In the genomic region with DNA sequence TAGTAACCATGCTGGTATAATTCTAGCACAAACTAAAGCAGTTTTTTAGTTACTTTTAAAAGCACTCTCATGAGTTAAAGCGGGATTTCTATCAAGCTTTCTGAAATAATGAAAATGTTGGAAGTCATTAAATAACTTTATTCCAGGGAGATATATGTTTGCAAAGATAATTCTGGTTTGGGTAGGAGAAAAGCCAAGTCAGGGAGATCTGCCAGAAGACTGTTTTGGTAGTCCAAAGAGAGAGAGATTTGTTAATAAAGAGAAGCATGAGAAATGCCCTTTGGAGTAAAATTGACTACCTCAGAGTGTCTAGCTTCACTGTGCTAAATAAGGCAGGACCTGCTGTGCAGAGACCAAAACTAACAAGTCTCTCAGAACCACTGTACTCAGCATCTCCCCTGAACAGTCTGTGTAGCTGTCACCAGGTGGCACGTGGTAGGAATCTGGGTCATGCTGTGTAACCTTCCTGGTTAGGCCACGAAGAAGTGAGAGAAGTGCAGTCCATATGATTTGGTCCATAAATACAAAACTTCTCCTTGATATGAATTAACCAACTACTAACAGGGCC, we compare ENCODE assay signal across 8 cellular contexts. TPM values are rescaled to one million over a fixed set of nuclear protein-coding genes. Genes with fewer than 3 reads are reported as not detected.
DNase-seq lines count a peak whose midpoint lies in the region; ATAC-seq, FAIRE-seq and TF ChIP-seq lines count a peak whose summit lies in the region.

No MANE protein-coding gene starts in this region.

- peak; percentile 21 for FAIRE-seq in endothelial cell of umbilical vein (lab: Jason Lieb, UNC)

- peak; percentile 82 for ATAC-seq in HG02870 (IDR thresholded peaks at IDR 0.05; ENCODE audit: unreplicated experiment)

- no peak overlapping the region for H3K4me3 Mint-ChIP-seq in activated T-cell treated with anti-CD3 and anti-CD28 coated beads, Interleukin-2, amount 50 U/mL, for 24 hours

- H3K4me1 ChIP-seq in endothelial cell of umbilical vein (ENCODE audit: control insufficient read depth, extremely low read depth, insufficient read depth, low read length) = peaks cover 15% of the 10 kb centered on the region
- peaks cover 20% of the 10 kb centered on the region for H3K4me1 ChIP-seq in osteoblast (ENCODE audit: insufficient read depth, low read length)
- peaks cover 3% of the 10 kb centered on the region for H3K4me1 ChIP-seq in ovary (ENCODE audit: insufficient read depth)

- H3K27ac Mint-ChIP-seq in activated T-cell treated with anti-CD3 and anti-CD28 coated beads, Interleukin-2, amount 50 U/mL, for 24 hours = peak overlapping the region; percentile 75

- dilution Hi-C loops in endothelial cell of umbilical vein (cut with MboI; ENCODE audit: extremely low pct_ligation_motif_present, low sequenced_read_pairs) = no loop called here

- H4K20me1 ChIP-seq in endothelial cell of umbilical vein (replicated peaks; ENCODE audit: control insufficient read depth, extremely low read depth, insufficient read depth, low read length) = no peaks in the 10 kb centered on the region
- H4K20me1 ChIP-seq in osteoblast (ENCODE audit: insufficient read depth, low read length) = no peaks in the 10 kb centered on the region

- H3K9me3 ChIP-seq in endothelial cell of umbilical vein (replicated peaks; ENCODE audit: control insufficient read depth, insufficient read depth, low read length) = no peaks in the 10 kb centered on the region
- no peaks in the 10 kb centered on the region for H3K9me3 ChIP-seq in osteoblast (ENCODE audit: low read depth, low read length)
- H3K9me3 ChIP-seq in ovary = no peaks in the 10 kb centered on the region

- H3K4me1 Mint-ChIP-seq in activated T-cell treated with anti-CD3 and anti-CD28 coated beads, Interleukin-2, amount 50 U/mL, for 24 hours (ENCODE audit: low read depth) = peaks cover 15% of the 10 kb centered on the region

- CTCF ChIA-PET in endothelial cell of umbilical vein (lab: Charles Lee) = interaction anchor here (0.7 to 1.9 kb wide), 8 partner anchors 8 to 712 kb away, joined by 3 to 9 read pairs (median 4); a partner anchor contains a TSS

- H3K27ac ChIP-seq in endothelial cell of umbilical vein (ENCODE audit: insufficient read depth, low read depth, low read length) (peak overlapping the region; percentile 87), osteoblast (ENCODE audit: low read depth, low read length) (peak overlapping the region; percentile 51), ovary (peak overlapping the region in 1 of 2 donors; percentile 36)

- TF ChIP-seq CTCF in endothelial cell of umbilical vein (IDR thresholded peaks at IDR 0.05; ENCODE audit: extremely low read depth in 1 of 2, insufficient read depth in 1 of 2, low read depth in 1 of 2, low read length in 2 of 2) (no peak), osteoblast (IDR thresholded peaks at IDR 0.05; ENCODE audit: extremely low read depth, low read depth, low read length) (no peak), ovary (IDR thresholded peaks at IDR 0.05) (no peak)

- no peaks in the 10 kb centered on the region for H3K9me3 Mint-ChIP-seq in activated T-cell treated with anti-CD3 and anti-CD28 coated beads, Interleukin-2, amount 50 U/mL, for 24 hours

- H3K79me2 ChIP-seq in endothelial cell of umbilical vein (ENCODE audit: control insufficient read depth, insufficient read depth, low read length) (no peaks in the 10 kb centered on the region), osteoblast (ENCODE audit: insufficient read depth, low read length) (no peaks in the 10 kb centered on the region)

- no TSS peak for BruUV-seq in endothelial cell of umbilical vein (replicated peaks; lab: Mats Ljungman, UMichigan)

- H3K36me3 ChIP-seq in endothelial cell of umbilical vein (ENCODE audit: control insufficient read depth in 2 of 2, extremely low read depth in 1 of 2, insufficient read depth in 2 of 2, low read length in 2 of 2) = no peaks in the 10 kb centered on the region
- no peaks in the 10 kb centered on the region for H3K36me3 ChIP-seq in osteoblast (ENCODE audit: insufficient read depth, low read length)
- H3K36me3 ChIP-seq in ovary = no peaks in the 10 kb centered on the region

- TF ChIP-seq EP300 in ovary (IDR thresholded peaks at IDR 0.05) = no peak

- POLR2A ChIA-PET in endothelial cell of umbilical vein (lab: Charles Lee) = no interaction called here

- H3K9ac ChIP-seq in endothelial cell of umbilical vein (replicated peaks; ENCODE audit: extremely low read depth, insufficient read depth, low read length) = peak overlapping the region; percentile 65

- peak overlapping the region; percentile 92 for H3K4me2 ChIP-seq in endothelial cell of umbilical vein (ENCODE audit: insufficient read depth, low read length)
- peak overlapping the region; percentile 71 for H3K4me2 ChIP-seq in osteoblast (ENCODE audit: insufficient read depth, low read length)

- H3K36me3 Mint-ChIP-seq in activated T-cell treated with anti-CD3 and anti-CD28 coated beads, Interleukin-2, amount 50 U/mL, for 24 hours (ENCODE audit: low read depth) = no peaks in the 10 kb centered on the region

- no peaks in the 10 kb centered on the region for H3K27me3 Mint-ChIP-seq in activated T-cell treated with anti-CD3 and anti-CD28 coated beads, Interleukin-2, amount 50 U/mL, for 24 hours

- 10 to 13% (median 11%) methylated on average over 3 of the region's 3 CpGs for WGBS in ovary, 3 donors

- TF ChIP-seq POLR2A in endothelial cell of umbilical vein (IDR thresholded peaks at IDR 0.05; ENCODE audit: low read depth, low read length) = no peak
- TF ChIP-seq POLR2A in ovary (IDR thresholded peaks at IDR 0.05) = no peak

- H3K9me1 ChIP-seq in endothelial cell of umbilical vein (replicated peaks; ENCODE audit: control insufficient read depth, extremely low read depth, insufficient read depth, low read length) = no peaks in the 10 kb centered on the region

- intact Hi-C loops in endothelial cell of umbilical vein (cut with micrococcal nuclease) (loop anchor here (2.0 kb wide), 2 partner anchors 31 to 75 kb away; a partner anchor contains a TSS), ovary (cut with DNase I) (no loop called here)

- no peak overlapping the region for H3K4me3 ChIP-seq in endothelial cell of umbilical vein (replicated peaks in 1 of 3; ENCODE audit: insufficient read depth in 1 of 3, low read depth in 1 of 3, low read length in 3 of 3)
- H3K4me3 ChIP-seq in osteoblast (ENCODE audit: insufficient read depth, low read length) = peak overlapping the region; percentile 52
- no peak overlapping the region for H3K4me3 ChIP-seq in ovary

- H2AFZ ChIP-seq in endothelial cell of umbilical vein (ENCODE audit: low read depth, low read length) (peak overlapping the region; percentile 75), osteoblast (ENCODE audit: low read length) (peak overlapping the region; percentile 32)

- no peak for DNase-seq in activated T-cell treated with anti-CD3 and anti-CD28 coated beads, Interleukin-2, amount 50 U/mL, for 24 hours
- DNase-seq in activated T-cell treated with anti-CD3 and anti-CD28 coated beads for 4 hours (no peak), SW480 (ENCODE audit: low spot score) (peak; percentile 36), endothelial cell of umbilical vein (ENCODE audit: low read depth, low spot score) (peak; percentile 50), osteoblast (ENCODE audit: insufficient read length, low spot score, missing footprints) (peak; percentile 65), COLO668 (lab: John Stamatoyannopoulos, UW; ENCODE audit: unreplicated experiment) (no peak), ovary (no peak)

- no peaks in the 10 kb centered on the region for H3K27me3 ChIP-seq in endothelial cell of umbilical vein (ENCODE audit: control insufficient read depth in 2 of 2, insufficient read depth in 2 of 2, low read length in 2 of 2)
- H3K27me3 ChIP-seq in osteoblast (ENCODE audit: insufficient read depth, low read length) = no peaks in the 10 kb centered on the region
- no peaks in the 10 kb centered on the region for H3K27me3 ChIP-seq in ovary

TF ChIP-seq in endothelial cell of umbilical vein, 7 proteins besides CTCF, POLR2A, EP300 and RAD21:
- no peak for TF ChIP-seq EZH2 (IDR thresholded peaks at IDR 0.05; ENCODE audit: borderline replicate concordance, low read depth, low read length, severe bottlenecking)
- no peak for TF ChIP-seq JUN (IDR thresholded peaks at IDR 0.05; ENCODE audit: borderline replicate concordance, insufficient read depth, insufficient read length, low read depth)
TF ChIP-seq in endothelial cell of umbilical vein: peak in this region for 0.

RNA-seq across cellular contexts. Expression of a gene that starts 31.6 kb away (rescaled TPM):
- 17.7 and 19.4 TPM in 2 replicates for total RNA-seq in endothelial cell of umbilical vein
- polyA plus RNA-seq in endothelial cell of umbilical vein = 19.6 and 23.9 TPM in 2 replicates
- 13.1 and 14.1 TPM in 2 replicates for polyA plus RNA-seq in endothelial cell of umbilical vein (2011; cell fraction: cytosol; rRNA removed)
- 48.0 and 48.6 TPM in 2 replicates for polyA plus RNA-seq in endothelial cell of umbilical vein (2011; cell fraction: nucleus; rRNA removed)
- polyA plus RNA-seq in endothelial cell of umbilical vein (2012) = 14.4 and 15.4 TPM in 2 replicates
- 21.1 and 26.1 TPM in 2 replicates for polyA minus RNA-seq in endothelial cell of umbilical vein
- polyA minus RNA-seq in endothelial cell of umbilical vein (2011; cell fraction: cytosol; rRNA and poly(A)+ RNA removed) = 5.7 TPM
- 23.6 and 25.1 TPM in 2 replicates for polyA minus RNA-seq in endothelial cell of umbilical vein (2011; cell fraction: nucleus; rRNA and poly(A)+ RNA removed)
- 8.0 and 9.7 TPM in 2 replicates for total RNA-seq in osteoblast
- 1 to 10 TPM; 2.3 to 7.7 (median 4.1) TPM for total RNA-seq in ovary
- 1 to 10 TPM; 5.0 to 9.5 TPM for polyA plus RNA-seq in ovary

RNA-seq across cellular contexts. Expression of a gene that starts 35.1 kb away (rescaled TPM):
- total RNA-seq in endothelial cell of umbilical vein (40.6 and 42.1 TPM in 2 replicates), osteoblast (56.9 and 58.6 TPM in 2 replicates), ovary (10 to 100 TPM; 39.1 to 66.3 (median 57.5) TPM)
- polyA plus RNA-seq in endothelial cell of umbilical vein (5.0 and 7.4 TPM in 2 replicates), ovary (10 to 100 TPM; 18.7 to 19.4 TPM)
- polyA plus RNA-seq in endothelial cell of umbilical vein (2011; cell fraction: cytosol; rRNA removed) = 10.4 and 10.6 TPM in 2 replicates
- polyA plus RNA-seq in endothelial cell of umbilical vein (2011; cell fraction: nucleus; rRNA removed) = 14.7 and 20.6 TPM in 2 replicates
- 11.5 and 19.6 TPM in 2 replicates for polyA plus RNA-seq in endothelial cell of umbilical vein (2012)
- 25.5 and 27.8 TPM in 2 replicates for polyA minus RNA-seq in endothelial cell of umbilical vein
- 23.1 TPM for polyA minus RNA-seq in endothelial cell of umbilical vein (2011; cell fraction: cytosol; rRNA and poly(A)+ RNA removed)
- 49.6 and 68.4 TPM in 2 replicates for polyA minus RNA-seq in endothelial cell of umbilical vein (2011; cell fraction: nucleus; rRNA and poly(A)+ RNA removed)

Comparison
In these comparisons a context has a peak if more than half of its experiments do, and no peak if none do; other contexts are left out.
1. DNase-seq: peak in SW480 (single experiment), endothelial cell of umbilical vein (single experiment) and osteoblast (single experiment); none in activated T-cell treated with anti-CD3 and anti-CD28 coated beads, Interleukin-2, amount 50 U/mL, for 24 hours (single experiment), activated T-cell treated with anti-CD3 and anti-CD28 coated beads for 4 hours (single experiment), COLO668 (single experiment) and ovary (0 of 5).